In genomic region chr2:239729681-239730566, GRCh38 we compare ENCODE assay signal across 17 cellular contexts.
DNase-seq lines count a peak whose midpoint lies in the region; ATAC-seq and TF ChIP-seq lines count a peak whose summit lies in the region.
"Had no signal": no experiment of that assay in that cellular context is flagged by ENCODE, and none has a peak within 500 bp of the region (broad histone marks: within the 10 kb centered on the region; RNA-seq: fewer than 3 reads in every experiment).

No MANE protein-coding gene starts in this region.

- H3K4me1 ChIP-seq in heart right ventricle (no peaks in the 10 kb centered on the region), neuronal stem cell (ENCODE audit: control insufficient read depth in 2 of 2, insufficient read depth in 1 of 2, low read depth in 1 of 2, low read length in 2 of 2) (peaks cover 2 to 12% of the 10 kb centered on the region in 2 donors), transverse colon (no peaks in the 10 kb centered on the region)

- DNase-seq in cardiac septum (ENCODE audit: low spot score) = peak; percentile 38
- no peak for DNase-seq in heart right ventricle
- DNase-seq in T-helper 17 cell = no peak
- no peak for DNase-seq in neuronal stem cell (ENCODE audit: low spot score)
- DNase-seq in transverse colon = no peak
- DNase-seq in NCI-H2171 (lab: John Stamatoyannopoulos, UW) = no peak
- no peak for DNase-seq in NCI-H187 (lab: John Stamatoyannopoulos, UW)
- DNase-seq: DMS 273 treated with DMSO at 0.1 percent for 48 hours, GOT3, NCI-H1105 treated with DMSO at 0.1 percent for 48 hours, NCI-H187 treated with DMSO at 0.1 percent for 48 hours, NCI-H2171 treated with DMSO at 0.1 percent for 48 hours, NCI-H446 treated with DMSO at 0.1 percent for 48 hours, NCI-H774, PC-9 had no signal

- no peak overlapping the region for H3K4ac ChIP-seq in neuronal stem cell (ENCODE audit: low read length)

- no peak overlapping the region for H3K4me2 ChIP-seq in neuronal stem cell (ENCODE audit: insufficient read depth, low read length, poor library complexity, severe bottlenecking)
- H3K4me2 ChIP-seq: PC-9 had no signal

- H3K9ac ChIP-seq in neuronal stem cell (ENCODE audit: low read depth, low read length, poor library complexity) = no peak overlapping the region

- H3K36me3 ChIP-seq in heart right ventricle (no peaks in the 10 kb centered on the region), neuronal stem cell (replicated peaks in 1 of 2; ENCODE audit: control insufficient read depth in 2 of 2, insufficient read depth in 2 of 2, low read length in 2 of 2) (no peaks in the 10 kb centered on the region), transverse colon (no peaks in the 10 kb centered on the region)

- H3K4me3 Mint-ChIP-seq in T-helper 17 cell = no peak overlapping the region

- peaks cover 8% of the 10 kb centered on the region for H3K27me3 Mint-ChIP-seq in T-helper 17 cell

- peak overlapping the region; percentile 25 for H2AK5ac ChIP-seq in neuronal stem cell (ENCODE audit: low read depth, low read length)

- no peak for TF ChIP-seq POLR2A in transverse colon (IDR thresholded peaks at IDR 0.05)

- H3K23ac ChIP-seq in neuronal stem cell (ENCODE audit: low read depth, low read length, poor library complexity) = no peak overlapping the region

- H2BK12ac ChIP-seq in neuronal stem cell (ENCODE audit: low read length) = peak overlapping the region; percentile 63

- peak overlapping the region; percentile 93 for H2BK15ac ChIP-seq in neuronal stem cell (ENCODE audit: low read length)

- no peak for TF ChIP-seq EP300 in transverse colon (IDR thresholded peaks at IDR 0.05; ENCODE audit: low read depth)

- H3K9me3 ChIP-seq in heart right ventricle (peaks cover 0 to 8% (median 0%) of the 10 kb centered on the region in 11 donors), T-helper 17 cell (ENCODE audit: control insufficient read depth, low read length, poor library complexity, severe bottlenecking) (no peaks in the 10 kb centered on the region), neuronal stem cell (replicated peaks in 1 of 2; ENCODE audit: control insufficient read depth in 2 of 2, insufficient read depth in 1 of 2, low read depth in 1 of 2, low read length in 2 of 2) (no peaks in the 10 kb centered on the region), transverse colon (no peaks in the 10 kb centered on the region)

- peak overlapping the region; percentile 15 for H3K18ac ChIP-seq in neuronal stem cell (ENCODE audit: low read length)

- H3K36me3 Mint-ChIP-seq in T-helper 17 cell (ENCODE audit: low read depth) = peaks cover 2% of the 10 kb centered on the region

- peak overlapping the region; percentile 31 for H3K14ac ChIP-seq in neuronal stem cell (ENCODE audit: low read length)

- no peak overlapping the region for H2AFZ ChIP-seq in neuronal stem cell (ENCODE audit: low read length)
- H2AFZ ChIP-seq: PC-9 had no signal

- in situ Hi-C loops in transverse colon (cut with MboI; ENCODE audit: low pct_ligation_motif_present in 1 of 4, low pct_unique_long_range_greater_than_20kb in 1 of 4, low sequenced_read_pairs in 3 of 4) = no loop called here

- no peak overlapping the region for H2BK120ac ChIP-seq in neuronal stem cell (ENCODE audit: low read depth, low read length)

- TF ChIP-seq CTCF in heart right ventricle (IDR thresholded peaks at IDR 0.05) = no peak
- TF ChIP-seq CTCF in transverse colon (IDR thresholded peaks at IDR 0.05) = no peak

- ATAC-seq in heart right ventricle (no peak), T-helper 17 cell (no peak)

- no peak overlapping the region for H4K8ac ChIP-seq in neuronal stem cell (ENCODE audit: low read depth, low read length)

- H3K79me1 ChIP-seq in neuronal stem cell (ENCODE audit: low read depth, low read length) = no peaks in the 10 kb centered on the region

- no peak overlapping the region for H3K4me3 ChIP-seq in heart right ventricle
- no peak overlapping the region for H3K4me3 ChIP-seq in neuronal stem cell (ENCODE audit: low read length in 2 of 2)
- no peak overlapping the region for H3K4me3 ChIP-seq in transverse colon
- H3K4me3 ChIP-seq: PC-9 had no signal

- H3K27ac ChIP-seq in heart right ventricle = no peak overlapping the region
- no peak overlapping the region for H3K27ac ChIP-seq in neuronal stem cell (replicated peaks; ENCODE audit: low read length)
- H3K27ac ChIP-seq in transverse colon = no peak overlapping the region
- H3K27ac ChIP-seq: C4-2B, HL-60, PC-9 had no signal

- peaks cover 0 to 42% (median 9%) of the 10 kb centered on the region in 7 donors for H3K27me3 ChIP-seq in heart right ventricle
- H3K27me3 ChIP-seq in neuronal stem cell (ENCODE audit: control insufficient read depth in 3 of 3, insufficient read depth in 3 of 3, low read depth in 1 of 3, low read length in 3 of 3) = peaks cover 0 to 19% (median 0%) of the 10 kb centered on the region in 3 experiments
- H3K27me3 ChIP-seq in transverse colon = no peaks in the 10 kb centered on the region

- intact Hi-C loops in cardiac septum (cut with DNase I) = no loop called here
- intact Hi-C loops in heart right ventricle (cut with DNase I) = no loop called here
- intact Hi-C loops in transverse colon (cut with DNase I; ENCODE audit: low total_unique reads) = loop anchor here (2.0 kb wide), 1 partner anchor 23 kb away; no protein-coding TSS in a partner anchor

- no peak overlapping the region for H4K91ac ChIP-seq in neuronal stem cell (ENCODE audit: low read depth, low read length, poor library complexity)

- H3K4me1 Mint-ChIP-seq in T-helper 17 cell = peaks cover 11% of the 10 kb centered on the region

- peak overlapping the region; percentile 81 for H3K27ac Mint-ChIP-seq in T-helper 17 cell

- 79 to 87% methylated on average over 22 of the region's 22 CpGs for WGBS in heart right ventricle, 2 donors
- no CpG with 5 or more reads among the region's 22 CpGs for WGBS in neuronal stem cell (ENCODE audit: extremely low coverage in 2 of 2, insufficient read length in 2 of 2, insufficient replicate concordance in 1 of 2), 2 donors
- WGBS in transverse colon (ENCODE audit: low coverage in 1 of 2), 2 donors = 60 to 75% methylated on average over 2 to 18 of the region's 22 CpGs

- peak overlapping the region; percentile 42 for H2BK5ac ChIP-seq in neuronal stem cell (ENCODE audit: low read length)
